Comparison of ENCODE assay signal across 2 cellular contexts in the genomic region with DNA sequence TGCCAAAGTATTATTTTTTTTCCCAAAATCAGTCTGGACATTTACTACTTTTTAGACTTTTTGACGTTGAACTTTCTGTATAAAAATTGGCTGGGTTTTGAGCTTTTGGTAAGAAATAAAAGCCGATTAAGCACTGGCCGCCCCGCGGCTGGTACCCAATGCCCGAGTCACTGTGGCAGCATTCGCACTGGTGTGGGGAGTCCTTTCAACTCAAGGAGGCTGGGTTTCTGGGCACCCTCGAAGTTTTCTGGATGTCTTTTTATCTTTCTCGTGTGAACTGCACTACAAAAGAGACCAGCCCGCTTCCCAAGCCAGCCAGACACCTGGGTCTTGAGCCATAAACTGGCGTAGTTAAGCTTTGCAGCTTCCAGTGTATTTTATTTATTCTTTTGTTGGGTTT.
TF ChIP-seq lines count a peak whose summit lies in the region.

No MANE protein-coding gene starts in this region.

TF ChIP-seq in HepG2, 621 proteins besides CTCF, POLR2A, EP300 and RAD21:
- TF ChIP-seq ZNF614 (CRISPR knock-in tag; IDR thresholded peaks at IDR 0.05; ENCODE audit: borderline replicate concordance), result no peak

TF ChIP-seq in GM12878, 131 proteins besides CTCF, POLR2A, EP300 and RAD21:
- TF ChIP-seq, protein P1, sequence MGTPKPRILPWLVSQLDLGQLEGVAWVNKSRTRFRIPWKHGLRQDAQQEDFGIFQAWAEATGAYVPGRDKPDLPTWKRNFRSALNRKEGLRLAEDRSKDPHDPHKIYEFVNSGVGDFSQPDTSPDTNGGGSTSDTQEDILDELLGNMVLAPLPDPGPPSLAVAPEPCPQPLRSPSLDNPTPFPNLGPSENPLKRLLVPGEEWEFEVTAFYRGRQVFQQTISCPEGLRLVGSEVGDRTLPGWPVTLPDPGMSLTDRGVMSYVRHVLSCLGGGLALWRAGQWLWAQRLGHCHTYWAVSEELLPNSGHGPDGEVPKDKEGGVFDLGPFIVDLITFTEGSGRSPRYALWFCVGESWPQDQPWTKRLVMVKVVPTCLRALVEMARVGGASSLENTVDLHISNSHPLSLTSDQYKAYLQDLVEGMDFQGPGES (IDR thresholded peaks at IDR 0.05), result no peak
- no peak for TF ChIP-seq BACH1 (IDR thresholded peaks at IDR 0.05; ENCODE audit: borderline replicate concordance)
- TF ChIP-seq MTA2 (IDR thresholded peaks at IDR 0.05; ENCODE audit: low read depth), result no peak
- no peak for TF ChIP-seq KLF5 (IDR thresholded peaks at IDR 0.05; ENCODE audit: partially characterized antibody)
- TF ChIP-seq CBFB (IDR thresholded peaks at IDR 0.05; ENCODE audit: low read depth), result no peak
- no peak for TF ChIP-seq MYC (IDR thresholded peaks at IDR 0.05; ENCODE audit: insufficient read depth, insufficient read length, insufficient replicate concordance, low read length, severe bottlenecking)
- TF ChIP-seq DPF2 (IDR thresholded peaks at IDR 0.05), result no peak
- no peak for TF ChIP-seq SREBF1 (IDR thresholded peaks at IDR 0.05; ENCODE audit: low read length)
- no peak for TF ChIP-seq POLR2AphosphoS5 (IDR thresholded peaks at IDR 0.05; ENCODE audit: low read length)
- no peak for TF ChIP-seq JUND (IDR thresholded peaks at IDR 0.05; ENCODE audit: low read depth, low read length)
TF ChIP-seq in GM12878: peak in this region for 0.
